In genomic region chr1:151837841-151838490, GRCh38 we compare ENCODE assay signal across 1 cellular context.
TF ChIP-seq lines count a peak whose summit lies in the region.

No MANE protein-coding gene starts in this region.

TF ChIP-seq in GM12878, 131 proteins besides CTCF, POLR2A, EP300 and RAD21 (continued from another document):
- TF ChIP-seq, protein P1, sequence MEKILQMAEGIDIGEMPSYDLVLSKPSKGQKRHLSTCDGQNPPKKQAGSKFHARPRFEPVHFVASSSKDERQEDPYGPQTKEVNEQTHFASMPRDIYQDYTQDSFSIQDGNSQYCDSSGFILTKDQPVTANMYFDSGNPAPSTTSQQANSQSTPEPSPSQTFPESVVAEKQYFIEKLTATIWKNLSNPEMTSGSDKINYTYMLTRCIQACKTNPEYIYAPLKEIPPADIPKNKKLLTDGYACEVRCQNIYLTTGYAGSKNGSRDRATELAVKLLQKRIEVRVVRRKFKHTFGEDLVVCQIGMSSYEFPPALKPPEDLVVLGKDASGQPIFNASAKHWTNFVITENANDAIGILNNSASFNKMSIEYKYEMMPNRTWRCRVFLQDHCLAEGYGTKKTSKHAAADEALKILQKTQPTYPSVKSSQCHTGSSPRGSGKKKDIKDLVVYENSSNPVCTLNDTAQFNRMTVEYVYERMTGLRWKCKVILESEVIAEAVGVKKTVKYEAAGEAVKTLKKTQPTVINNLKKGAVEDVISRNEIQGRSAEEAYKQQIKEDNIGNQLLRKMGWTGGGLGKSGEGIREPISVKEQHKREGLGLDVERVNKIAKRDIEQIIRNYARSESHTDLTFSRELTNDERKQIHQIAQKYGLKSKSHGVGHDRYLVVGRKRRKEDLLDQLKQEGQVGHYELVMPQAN (conservative IDR thresholded peaks at IDR 0.05): 0 out of 2 replicates have a peak, but pooled peaks have one; percentile 51
- TF ChIP-seq SIN3A (IDR thresholded peaks at IDR 0.05; ENCODE audit: low read depth, low read length): no peak
- no peak for TF ChIP-seq GABPA (IDR thresholded peaks at IDR 0.05; ENCODE audit: low read depth)
- TF ChIP-seq MYB (IDR thresholded peaks at IDR 0.05; ENCODE audit: borderline replicate concordance, low read depth, low read length): no peak
- no peak for TF ChIP-seq NFYA (IDR thresholded peaks at IDR 0.05; ENCODE audit: borderline replicate concordance, low read depth, low read length)
- no peak for TF ChIP-seq SREBF2 (IDR thresholded peaks at IDR 0.05; ENCODE audit: low read length)
- TF ChIP-seq, protein P2, sequence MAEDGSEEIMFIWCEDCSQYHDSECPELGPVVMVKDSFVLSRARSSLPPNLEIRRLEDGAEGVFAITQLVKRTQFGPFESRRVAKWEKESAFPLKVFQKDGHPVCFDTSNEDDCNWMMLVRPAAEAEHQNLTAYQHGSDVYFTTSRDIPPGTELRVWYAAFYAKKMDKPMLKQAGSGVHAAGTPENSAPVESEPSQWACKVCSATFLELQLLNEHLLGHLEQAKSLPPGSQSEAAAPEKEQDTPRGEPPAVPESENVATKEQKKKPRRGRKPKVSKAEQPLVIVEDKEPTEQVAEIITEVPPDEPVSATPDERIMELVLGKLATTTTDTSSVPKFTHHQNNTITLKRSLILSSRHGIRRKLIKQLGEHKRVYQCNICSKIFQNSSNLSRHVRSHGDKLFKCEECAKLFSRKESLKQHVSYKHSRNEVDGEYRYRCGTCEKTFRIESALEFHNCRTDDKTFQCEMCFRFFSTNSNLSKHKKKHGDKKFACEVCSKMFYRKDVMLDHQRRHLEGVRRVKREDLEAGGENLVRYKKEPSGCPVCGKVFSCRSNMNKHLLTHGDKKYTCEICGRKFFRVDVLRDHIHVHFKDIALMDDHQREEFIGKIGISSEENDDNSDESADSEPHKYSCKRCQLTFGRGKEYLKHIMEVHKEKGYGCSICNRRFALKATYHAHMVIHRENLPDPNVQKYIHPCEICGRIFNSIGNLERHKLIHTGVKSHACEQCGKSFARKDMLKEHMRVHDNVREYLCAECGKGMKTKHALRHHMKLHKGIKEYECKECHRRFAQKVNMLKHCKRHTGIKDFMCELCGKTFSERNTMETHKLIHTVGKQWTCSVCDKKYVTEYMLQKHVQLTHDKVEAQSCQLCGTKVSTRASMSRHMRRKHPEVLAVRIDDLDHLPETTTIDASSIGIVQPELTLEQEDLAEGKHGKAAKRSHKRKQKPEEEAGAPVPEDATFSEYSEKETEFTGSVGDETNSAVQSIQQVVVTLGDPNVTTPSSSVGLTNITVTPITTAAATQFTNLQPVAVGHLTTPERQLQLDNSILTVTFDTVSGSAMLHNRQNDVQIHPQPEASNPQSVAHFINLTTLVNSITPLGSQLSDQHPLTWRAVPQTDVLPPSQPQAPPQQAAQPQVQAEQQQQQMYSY (CRISPR knock-in tag; IDR thresholded peaks at IDR 0.05): no peak
- TF ChIP-seq MAX (IDR thresholded peaks at IDR 0.05; ENCODE audit: low read depth, low read length): no peak
- no peak for TF ChIP-seq ASH2L (IDR thresholded peaks at IDR 0.05; ENCODE audit: borderline replicate concordance, low read depth)
- no peak for TF ChIP-seq ZBED1 (IDR thresholded peaks at IDR 0.05; ENCODE audit: borderline replicate concordance)
- TF ChIP-seq ZNF384 (IDR thresholded peaks at IDR 0.05; ENCODE audit: borderline replicate concordance, low read depth, low read length): no peak
- no peak for TF ChIP-seq NFXL1 (IDR thresholded peaks at IDR 0.05; ENCODE audit: borderline replicate concordance)
- no peak for TF ChIP-seq BCL11A (IDR thresholded peaks at IDR 0.05; ENCODE audit: low read depth, low read length)
- peak; percentile 46; the same call in 1 of the 2 replicates for TF ChIP-seq NR2F1 (conservative IDR thresholded peaks at IDR 0.05)
- TF ChIP-seq TBL1XR1 (IDR thresholded peaks at IDR 0.05; ENCODE audit: low read depth, low read length): no peak
- no peak for TF ChIP-seq E4F1 (IDR thresholded peaks at IDR 0.05; ENCODE audit: borderline replicate concordance, partially characterized antibody)
- TF ChIP-seq PML (IDR thresholded peaks at IDR 0.05; ENCODE audit: low read length): no peak
- TF ChIP-seq HDAC2 (IDR thresholded peaks at IDR 0.05): no peak
- no peak for TF ChIP-seq CHD2 (IDR thresholded peaks at IDR 0.05; ENCODE audit: borderline replicate concordance, low read depth, low read length)
- TF ChIP-seq EED (IDR thresholded peaks at IDR 0.05; ENCODE audit: low read depth): no peak
- no peak for TF ChIP-seq YY1 (IDR thresholded peaks at IDR 0.05; ENCODE audit: low read depth, low read length)
- no peak for TF ChIP-seq RBBP5 (conservative IDR thresholded peaks at IDR 0.05)
- TF ChIP-seq IKZF1 (conservative IDR thresholded peaks at IDR 0.05): peak; percentile 93
- no peak for TF ChIP-seq ETV6 (conservative IDR thresholded peaks at IDR 0.05 in 1 of 2, IDR thresholded peaks at IDR 0.05 in 1 of 2; ENCODE audit: borderline replicate concordance in 1 of 2, low read depth in 1 of 2)
- TF ChIP-seq JUND (IDR thresholded peaks at IDR 0.05; ENCODE audit: low read depth, low read length): no peak
- peak; percentile 68; the same call in 1 of the 2 replicates for TF ChIP-seq TCF12 (IDR thresholded peaks at IDR 0.05; ENCODE audit: low read depth, low read length)
- TF ChIP-seq ZNF24 (IDR thresholded peaks at IDR 0.05): no peak
- no peak for TF ChIP-seq NR2C1 (IDR thresholded peaks at IDR 0.05)
- TF ChIP-seq CBFB (IDR thresholded peaks at IDR 0.05; ENCODE audit: low read depth): no peak
